ENCODE assay signal across 11 cellular contexts in the genomic region with DNA sequence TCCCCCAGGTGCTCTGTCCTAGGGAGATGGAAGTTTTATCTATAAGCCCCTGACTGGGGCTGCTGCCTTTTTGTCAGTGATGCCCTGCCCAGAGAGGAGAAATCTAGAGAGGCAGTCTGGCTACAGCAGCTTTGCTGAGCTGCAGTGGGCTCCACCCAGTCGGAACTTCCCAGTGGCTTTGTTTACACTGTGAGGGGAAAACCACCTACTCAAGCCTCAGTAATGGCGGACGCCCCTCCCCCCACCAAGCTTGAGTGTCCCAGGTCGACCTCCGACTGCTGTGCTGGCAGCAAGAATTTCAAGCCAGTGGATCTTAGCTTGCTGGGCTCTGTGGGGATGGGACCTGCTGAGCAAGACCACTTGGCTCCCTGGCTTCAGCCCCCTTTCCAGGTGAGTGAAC. TPM values are rescaled to one million over a fixed set of nuclear protein-coding genes. Genes with fewer than 3 reads are reported as not detected.
DNase-seq lines count a peak whose midpoint lies in the region; ATAC-seq and TF ChIP-seq lines count a peak whose summit lies in the region.
"Not testable (repeated sequence)": the region's sequence is repeated elsewhere in the genome, so short reads cannot be mapped to it uniquely, and the experiment has no call there.
"Had no signal": no experiment of that assay in that cellular context is flagged by ENCODE, and none has a peak within 500 bp of the region (broad histone marks: within the 10 kb centered on the region; RNA-seq: fewer than 3 reads in every experiment).

No MANE protein-coding gene starts in this region.

- not testable (repeated sequence) for BruUV-seq in PC-9 (replicated peaks; lab: Mats Ljungman, UMichigan)

- H3K27ac ChIP-seq in PC-9; iPS-20b (ENCODE audit: low read length): not testable (repeated sequence)

- H3K27me3 ChIP-seq in PC-9 (ENCODE audit: insufficient read depth, low read depth); iPS-20b (ENCODE audit: insufficient read depth, low read length): not testable (repeated sequence)

- peak overlapping the region; percentile 23 for H3K4me2 ChIP-seq in PC-9

- H3K36me3 Mint-ChIP-seq in activated naive CD8-positive, alpha-beta T cell treated with anti-CD3 and anti-CD28 coated beads for 36 hours = not testable (repeated sequence)
- H3K36me3 Mint-ChIP-seq in nephron progenitor cell (ENCODE audit: low read depth) = peaks cover 36% of the 10 kb centered on the region

- intact Hi-C loops in PC-9 (cut with micrococcal nuclease; ENCODE audit: unreplicated experiment) = not testable (repeated sequence)

- H3K4me3 ChIP-seq in PC-9 = not testable (repeated sequence)
- peak overlapping the region; percentile 30; the same call in 1 of the 2 replicates for H3K4me3 ChIP-seq in iPS-20b (ENCODE audit: low read length)

- not testable (repeated sequence) for H3K4me3 Mint-ChIP-seq in activated naive CD8-positive, alpha-beta T cell treated with anti-CD3 and anti-CD28 coated beads for 36 hours; nephron progenitor cell

- H3K4me1 Mint-ChIP-seq in activated naive CD8-positive, alpha-beta T cell treated with anti-CD3 and anti-CD28 coated beads for 36 hours = not testable (repeated sequence)
- peaks cover 14% of the 10 kb centered on the region for H3K4me1 Mint-ChIP-seq in nephron progenitor cell

- not testable (repeated sequence) for H3K79me2 ChIP-seq in PC-9 (ENCODE audit: low read depth)

- not testable (repeated sequence) for H3K9me2 ChIP-seq in PC-9 (ENCODE audit: insufficient read depth)

- ATAC-seq in HG02885 (IDR thresholded peaks at IDR 0.05; ENCODE audit: poor library complexity, unreplicated experiment) = peak; percentile 22

- H3K36me3 ChIP-seq in ES-I3 (ENCODE audit: insufficient read depth, low read length); PC-9 (ENCODE audit: low read depth); iPS-20b (ENCODE audit: insufficient read depth, low read depth, low read length): not testable (repeated sequence)

- not testable (repeated sequence) for H2AFZ ChIP-seq in PC-9

- CTCF ChIA-PET in PC-9 (lab: Charles Lee) = not testable (repeated sequence)

- peaks cover 21% of the 10 kb centered on the region for H3K9me3 Mint-ChIP-seq in activated naive CD8-positive, alpha-beta T cell treated with anti-CD3 and anti-CD28 coated beads for 36 hours
- H3K9me3 Mint-ChIP-seq in nephron progenitor cell = peaks cover 57% of the 10 kb centered on the region

- TF ChIP-seq CTCF in PC-9 (conservative IDR thresholded peaks at IDR 0.05); nephron progenitor cell (IDR thresholded peaks at IDR 0.05): not testable (repeated sequence)

- H4K20me1 ChIP-seq in PC-9 (ENCODE audit: insufficient read depth) = not testable (repeated sequence)

- not testable (repeated sequence) for H3K27ac Mint-ChIP-seq in activated naive CD8-positive, alpha-beta T cell treated with anti-CD3 and anti-CD28 coated beads for 36 hours; nephron progenitor cell

- DNase-seq in NCI-H2227 (lab: John Stamatoyannopoulos, UW; ENCODE audit: unreplicated experiment) (peak; percentile 2), PC-9 (peak in 1 of 2 experiments; percentile 33), nephron progenitor cell (peak; percentile 23)
- peak; percentile 16 for DNase-seq in activated naive CD8-positive, alpha-beta T cell treated with anti-CD3 and anti-CD28 coated beads for 36 hours

- H3K27me3 Mint-ChIP-seq in activated naive CD8-positive, alpha-beta T cell treated with anti-CD3 and anti-CD28 coated beads for 36 hours = not testable (repeated sequence)
- peaks cover 12% of the 10 kb centered on the region for H3K27me3 Mint-ChIP-seq in nephron progenitor cell (ENCODE audit: low read depth, poor library complexity)

- H3K9ac ChIP-seq in ES-I3 (ENCODE audit: low read depth, low read length) = peak overlapping the region; percentile 3; the same call in 1 of the 2 replicates
- H3K9ac ChIP-seq in iPS-20b (ENCODE audit: low read depth, low read length) = not testable (repeated sequence)

- H3K9me3 ChIP-seq in ES-I3 (ENCODE audit: control insufficient read depth, insufficient read depth, low read length); PC-9 (ENCODE audit: insufficient read depth, low read depth); iPS-20b (ENCODE audit: insufficient read depth, low read depth, low read length): not testable (repeated sequence)

- not testable (repeated sequence) for H3K4me1 ChIP-seq in ES-I3 (ENCODE audit: insufficient read depth, low read length); PC-9 (replicated peaks; ENCODE audit: insufficient read depth); iPS-20b (ENCODE audit: insufficient read depth, low read length)

- H3F3A ChIP-seq in PC-9 (ENCODE audit: insufficient read depth, low read depth) = not testable (repeated sequence)

- POLR2A ChIA-PET in PC-9 (lab: Charles Lee; ENCODE audit: unreplicated experiment) = not testable (repeated sequence)

RNA-seq across cellular contexts. Expression of a gene that starts 12.3 kb away (rescaled TPM):
- total RNA-seq in PC-9 (2021) = not detected in 2 replicates
- total RNA-seq in activated naive CD8-positive, alpha-beta T cell treated with anti-CD3 and anti-CD28 coated beads for 36 hours = not detected
- total RNA-seq: CD4-positive, alpha-beta memory T cell; PC-3 had no signal

RNA-seq across cellular contexts. Expression of a gene that starts 31.3 kb away (rescaled TPM):
- total RNA-seq in PC-9 (2021) = not detected in 2 replicates
- not detected for total RNA-seq in activated naive CD8-positive, alpha-beta T cell treated with anti-CD3 and anti-CD28 coated beads for 36 hours
- total RNA-seq: CD4-positive, alpha-beta memory T cell; NCI-H460; SK-MEL-5 had no signal

RNA-seq across cellular contexts. Expression of a gene that starts 42.6 kb away (rescaled TPM):
- total RNA-seq in PC-9 (2021) = not detected in 2 replicates
- not detected for total RNA-seq in activated naive CD8-positive, alpha-beta T cell treated with anti-CD3 and anti-CD28 coated beads for 36 hours
- total RNA-seq: CD4-positive, alpha-beta memory T cell; PC-3 had no signal

RNA-seq across cellular contexts. Expression of a gene that starts 54.5 kb away (rescaled TPM):
- not detected in 2 replicates for total RNA-seq in PC-9 (2021)
- not detected for total RNA-seq in activated naive CD8-positive, alpha-beta T cell treated with anti-CD3 and anti-CD28 coated beads for 36 hours
- total RNA-seq: CD4-positive, alpha-beta memory T cell; NCI-H460; PC-3; SK-MEL-5 had no signal
